Comparison of ENCODE assay signal across 9 cellular contexts in the genomic region with DNA sequence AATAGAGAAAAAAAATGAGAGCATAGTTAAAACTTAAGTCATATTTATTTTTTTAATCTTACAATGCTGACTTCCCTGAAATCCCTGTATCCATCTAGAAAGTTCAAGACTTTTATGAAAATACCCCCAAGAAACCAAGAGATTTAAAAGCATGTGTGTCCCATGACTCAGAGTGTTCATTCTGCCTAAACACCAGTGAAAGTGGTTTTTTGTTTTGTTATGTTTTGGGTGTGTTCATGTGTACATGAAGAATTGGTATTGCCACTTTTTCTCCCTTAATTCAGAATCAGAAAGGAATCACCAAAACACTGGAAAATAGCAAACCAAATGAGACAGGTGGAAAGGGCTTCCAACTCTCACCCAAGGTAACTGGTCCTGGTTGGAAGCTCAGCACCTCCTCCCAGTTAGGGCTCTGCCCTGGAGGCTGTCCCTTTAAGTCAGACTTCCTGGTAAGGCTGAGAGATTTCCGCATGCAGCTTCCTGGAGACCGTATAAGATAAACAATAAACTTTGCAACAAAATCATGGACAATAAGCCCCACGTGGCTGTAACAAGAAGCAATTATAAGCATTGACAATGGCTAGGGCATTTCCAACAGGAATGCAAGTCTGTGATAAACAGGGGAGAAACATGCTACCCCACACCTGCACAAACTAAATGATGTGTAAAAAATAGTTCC.
DNase-seq lines count a peak whose midpoint lies in the region; ATAC-seq and TF ChIP-seq lines count a peak whose summit lies in the region.
"Had no signal": no experiment of that assay in that cellular context is flagged by ENCODE, and none has a peak within 500 bp of the region (broad histone marks: within the 10 kb centered on the region; RNA-seq: fewer than 3 reads in every experiment).

No MANE protein-coding gene starts in this region.

- no peak overlapping the region for H2AFZ ChIP-seq in parathyroid adenoma

- peak overlapping the region; percentile 50 for H3K27ac ChIP-seq in parathyroid adenoma
- H3K27ac ChIP-seq: SK-N-MC had no signal

- H3K4me1 Mint-ChIP-seq in T-helper 17 cell = peaks cover 65% of the 10 kb centered on the region

- peaks cover 14% of the 10 kb centered on the region for H3K4me1 ChIP-seq in parathyroid adenoma

- DNase-seq in NCI-H1417 (lab: John Stamatoyannopoulos, UW) (peak in 2 of 3 experiments; percentile 17 to 33), NCI-H1417 treated with DMSO at 0.1 percent for 48 hours (lab: John Stamatoyannopoulos, UW) (no peak), T-helper 17 cell (peak in 2 of 3 donors; percentile 34 to 40), NK-92 (lab: John Stamatoyannopoulos, UW; ENCODE audit: unreplicated experiment) (no peak)

- no peak for TF ChIP-seq CTCF in parathyroid adenoma (IDR thresholded peaks at IDR 0.05)

- no peaks in the 10 kb centered on the region for H3K36me3 Mint-ChIP-seq in T-helper 17 cell (ENCODE audit: low read depth)

- no peaks in the 10 kb centered on the region for H3K36me3 ChIP-seq in parathyroid adenoma (ENCODE audit: control insufficient read depth, insufficient read depth, low read length)

- peak overlapping the region; percentile 97 for H3K27ac Mint-ChIP-seq in T-helper 17 cell

- no peak overlapping the region for H3K9ac ChIP-seq in parathyroid adenoma

- peak overlapping the region; percentile 70 for H3K4me3 Mint-ChIP-seq in T-helper 17 cell

- no peaks in the 10 kb centered on the region for H3K27me3 ChIP-seq in parathyroid adenoma (ENCODE audit: control insufficient read depth, insufficient read depth, low read length)

- ATAC-seq in T-helper 17 cell (peak; percentile 89), esophagus mucosa (peak; percentile 85), GM21619 (IDR thresholded peaks at IDR 0.05; ENCODE audit: unreplicated experiment) (no peak), GM18861 (IDR thresholded peaks at IDR 0.05; ENCODE audit: unreplicated experiment) (no peak)

- no peaks in the 10 kb centered on the region for H3K27me3 Mint-ChIP-seq in T-helper 17 cell

- no peaks in the 10 kb centered on the region for H3K79me2 ChIP-seq in parathyroid adenoma

- H3K4me2 ChIP-seq in parathyroid adenoma (ENCODE audit: low read length) = peak overlapping the region; percentile 27

- no peaks in the 10 kb centered on the region for H3K9me3 ChIP-seq in T-helper 17 cell (ENCODE audit: control insufficient read depth, low read length, poor library complexity, severe bottlenecking)
- no peaks in the 10 kb centered on the region for H3K9me3 ChIP-seq in parathyroid adenoma (ENCODE audit: control insufficient read depth, low read length)

- peak overlapping the region; percentile 33 for H3K4me3 ChIP-seq in parathyroid adenoma (ENCODE audit: low read depth, low read length)
- H3K4me3 ChIP-seq: SK-N-MC had no signal

Comparison
In these comparisons a context has a peak if more than half of its experiments do, and no peak if none do; other contexts are left out.
1. DNase-seq: peak in NCI-H1417 (2 of 3) and T-helper 17 cell (2 of 3); none in NCI-H1417 treated with DMSO at 0.1 percent for 48 hours (single experiment) and NK-92 (single experiment).
2. ATAC-seq: peak in T-helper 17 cell (single experiment) and esophagus mucosa (single experiment); none in GM21619 (single experiment) and GM18861 (single experiment).